In genomic region chr17:82836823-82837357, GRCh38 we compare ENCODE assay signal across 11 cellular contexts. TPM values are rescaled to one million over a fixed set of nuclear protein-coding genes. Genes with fewer than 3 reads are reported as not detected.
DNase-seq lines count a peak whose midpoint lies in the region; ATAC-seq and TF ChIP-seq lines count a peak whose summit lies in the region.
"Had no signal": no experiment of that assay in that cellular context is flagged by ENCODE, and none has a peak within 500 bp of the region (broad histone marks: within the 10 kb centered on the region; RNA-seq: fewer than 3 reads in every experiment).

No MANE protein-coding gene starts in this region.

- H3K4me2 ChIP-seq in GM23338: no peak overlapping the region

- intact Hi-C loops in left lung (cut with DNase I): no loop called here

- no peaks in the 10 kb centered on the region; the same call in 2 of the 3 replicates for H3K9me3 Mint-ChIP-seq in GM23338

- H3K27ac ChIP-seq in GM23338 (ENCODE audit: low read depth): no peak overlapping the region
- peak overlapping the region in 1 of 2 donors; percentile 54 for H3K27ac ChIP-seq in left lung
- H3K27ac ChIP-seq: tibial artery had no signal

- H3K4me1 ChIP-seq in GM23338 (ENCODE audit: insufficient read depth): peaks cover 17% of the 10 kb centered on the region
- H3K4me1 ChIP-seq in left lung: peaks cover 7 to 25% of the 10 kb centered on the region in 2 donors

- H3K27me3 ChIP-seq in GM23338 (ENCODE audit: insufficient read depth) (no peaks in the 10 kb centered on the region), left lung (no peaks in the 10 kb centered on the region)
- H3K27me3 ChIP-seq: adrenal gland, tibial artery had no signal

- peaks cover 12% of the 10 kb centered on the region for H3K79me2 ChIP-seq in GM23338 (replicated peaks; ENCODE audit: insufficient read depth)

- ATAC-seq in GM23338 (peak; percentile 8; the same call in 2 of the 3 replicates), left lung (no peak), GM21526 (IDR thresholded peaks at IDR 0.05; ENCODE audit: low FRiP score, unreplicated experiment) (no peak), HG02642 (IDR thresholded peaks at IDR 0.05; ENCODE audit: poor library complexity, unreplicated experiment) (no peak)

- H3K36me3 ChIP-seq in GM23338 (ENCODE audit: insufficient read depth) (no peaks in the 10 kb centered on the region), left lung (peaks cover 0 to 13% of the 10 kb centered on the region in 2 donors)
- H3K36me3 ChIP-seq: adrenal gland had no signal

- no peak overlapping the region for H2AFZ ChIP-seq in GM23338

- H3K4me3 ChIP-seq in GM23338 (no peak overlapping the region), retinal pigment epithelial cell (ENCODE audit: low read length) (no peak overlapping the region), left lung (no peak overlapping the region)
- H3K4me3 ChIP-seq: adrenal gland, tibial artery had no signal

- H3K27ac Mint-ChIP-seq in GM23338: no peak overlapping the region

- peaks cover 10% of the 10 kb centered on the region; the same call in 2 of the 3 replicates for H3K36me3 Mint-ChIP-seq in GM23338 (ENCODE audit: low read depth)

- TF ChIP-seq CTCF in GM23338 (conservative IDR thresholded peaks at IDR 0.05; ENCODE audit: low read depth in 2 of 2) (peak in 1 of 2 experiments; percentile 52; a peak in 2 of 4 replicates), retinal pigment epithelial cell (conservative IDR thresholded peaks at IDR 0.05; ENCODE audit: low read depth, low read length) (peak; percentile 38), left lung (IDR thresholded peaks at IDR 0.05) (no peak)

- H3F3A ChIP-seq in GM23338 (replicated peaks; ENCODE audit: low read depth): 0 out of 2 replicates have a peak, but pooled peaks cover 6% of the 10 kb centered on the region

- H3K4me1 Mint-ChIP-seq in GM23338: peaks cover 50% of the 10 kb centered on the region

- no peaks in the 10 kb centered on the region for H3K9me3 ChIP-seq in left lung
- H3K9me3 ChIP-seq: adrenal gland, tibial artery had no signal

- peaks cover 5% of the 10 kb centered on the region for H4K20me1 ChIP-seq in GM23338 (replicated peaks; ENCODE audit: insufficient read depth)

- H3K9me2 ChIP-seq in GM23338 (ENCODE audit: insufficient read depth): no peaks in the 10 kb centered on the region

- H3K27me3 Mint-ChIP-seq in GM23338 (ENCODE audit: insufficient read depth, low read depth, poor library complexity): peaks cover 10% of the 10 kb centered on the region

- DNase-seq in GM23338 (ENCODE audit: low spot score) (peak; percentile 55), NOMO-1 treated with DMSO at 0.1 percent for 48 hours (lab: John Stamatoyannopoulos, UW; ENCODE audit: unreplicated experiment) (peak; percentile 80), fibroblast of peridontal ligament (ENCODE audit: extremely low read depth) (peak; percentile 49), retinal pigment epithelial cell (ENCODE audit: low read depth) (peak; percentile 25), left lung (no peak), NCI-H1105 (lab: John Stamatoyannopoulos, UW) (no peak)
- DNase-seq: activated CD4-positive, CD25-positive, alpha-beta regulatory T cell treated with anti-CD3 and anti-CD28 coated beads, Interleukin-2, amount 50 U/mL, for 72 hours; adrenal gland had no signal

- H3K4me3 Mint-ChIP-seq in GM23338: no peak overlapping the region

TF ChIP-seq in GM23338, 12 proteins besides CTCF, POLR2A, EP300 and RAD21:
- TF ChIP-seq EZH2 (IDR thresholded peaks at IDR 0.05; ENCODE audit: low read depth, unreplicated experiment) (no peak), POLR2AphosphoS5 (IDR thresholded peaks at IDR 0.05; ENCODE audit: low read depth) (no peak), JUNB (IDR thresholded peaks at IDR 0.05; ENCODE audit: unreplicated experiment) (no peak), REST (IDR thresholded peaks at IDR 0.05; ENCODE audit: unreplicated experiment) (no peak), ZNF462 (CRISPR knock-in tag; IDR thresholded peaks at IDR 0.05) (no peak), CREB1 (CRISPR knock-in tag; IDR thresholded peaks at IDR 0.05; ENCODE audit: low read depth) (no peak), ZNF331 (CRISPR knock-in tag; IDR thresholded peaks at IDR 0.05; ENCODE audit: low read depth) (no peak)

RNA-seq across cellular contexts. Expression of gene ZNF750, which starts 2.9 kb away (rescaled TPM):
- total RNA-seq in GM23338 (2014; rRNA removed; shearing (Covaris generic)): 0.17 TPM in 1 of 2 replicates, not detected in the other
- 0.13 and 0.19 TPM in 2 replicates for polyA plus RNA-seq in GM23338 (2016; fragmentation: Nextera tagmentation; extraction: Ambion mirVana)
- 1 to 10 TPM; 1.6 to 3.4 TPM for total RNA-seq in left lung

Comparison
In these comparisons a context has a peak if more than half of its experiments do, and no peak if none do; other contexts are left out.
1. DNase-seq: peak in GM23338 (single experiment), NOMO-1 treated with DMSO at 0.1 percent for 48 hours (single experiment), fibroblast of peridontal ligament (single experiment) and retinal pigment epithelial cell (single experiment); none in left lung (0 of 2) and NCI-H1105 (single experiment).